In the genomic region with DNA sequence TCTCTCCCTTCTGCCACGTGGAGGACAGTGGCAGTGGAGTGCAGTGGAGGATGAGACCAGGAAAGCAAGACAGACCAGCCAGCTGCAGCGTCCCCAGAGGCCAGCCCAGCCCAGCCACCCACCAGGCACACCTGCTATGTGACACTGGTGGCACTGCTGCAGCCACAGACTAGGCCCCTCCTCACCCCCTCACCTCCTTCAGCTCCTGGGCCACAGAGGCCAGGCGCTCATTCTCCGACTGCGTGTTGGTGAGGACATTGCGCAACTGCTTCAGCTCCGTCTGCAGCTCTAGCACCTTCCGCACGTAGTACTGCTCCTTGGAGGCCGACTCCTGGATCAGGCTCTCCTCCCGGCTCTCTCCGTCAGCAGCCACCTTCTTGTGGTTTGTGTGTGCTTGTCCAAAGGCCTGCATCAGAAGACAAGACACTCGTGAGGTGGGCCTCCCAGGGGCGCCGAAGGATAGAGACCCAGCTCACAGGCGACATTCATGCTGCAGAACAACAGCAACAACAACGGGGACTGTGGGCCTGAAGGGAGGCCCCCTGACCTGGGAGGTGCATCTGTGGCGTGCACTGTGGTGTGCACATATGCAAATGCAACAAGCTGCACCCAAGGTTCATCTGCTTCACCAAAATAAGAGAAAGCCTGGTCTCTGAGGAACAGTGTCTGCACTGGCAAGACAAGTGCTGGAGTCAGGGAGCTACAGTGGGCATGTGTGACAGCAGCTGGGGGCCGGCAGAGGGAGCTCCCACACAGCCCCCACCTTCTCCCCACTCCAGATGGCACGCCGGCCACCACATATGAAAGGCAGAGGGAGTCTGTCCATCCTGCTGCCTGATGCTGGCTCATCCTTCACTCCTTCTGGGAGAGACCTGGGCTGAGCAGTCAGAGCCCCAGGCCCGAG, we compare ENCODE assay signal across 9 cellular contexts. TPM values are rescaled to one million over a fixed set of nuclear protein-coding genes. Genes with fewer than 3 reads are reported as not detected.
DNase-seq lines count a peak whose midpoint lies in the region; ATAC-seq, FAIRE-seq and TF ChIP-seq lines count a peak whose summit lies in the region.
"Had no signal": no experiment of that assay in that cellular context is flagged by ENCODE, and none has a peak within 500 bp of the region (broad histone marks: within the 10 kb centered on the region; RNA-seq: fewer than 3 reads in every experiment).

No MANE protein-coding gene starts in this region.

- no peak overlapping the region for H3K4me3 Mint-ChIP-seq in activated CD4-positive, alpha-beta memory T cell treated with anti-CD3 and anti-CD28 coated beads, Interleukin-2, amount 10 ng/mL, durations not matched to agents 7 days and 5 days
- H3K4me3 Mint-ChIP-seq in activated CD4-positive, alpha-beta memory T cell treated with anti-CD3 and anti-CD28 coated beads for 36 hours, result no peak overlapping the region

- H3K27ac Mint-ChIP-seq in activated CD4-positive, alpha-beta memory T cell treated with anti-CD3 and anti-CD28 coated beads, Interleukin-2, amount 10 ng/mL, durations not matched to agents 7 days and 5 days, result no peak overlapping the region
- H3K27ac Mint-ChIP-seq in activated CD4-positive, alpha-beta memory T cell treated with anti-CD3 and anti-CD28 coated beads for 36 hours, result no peak overlapping the region

- FAIRE-seq in HTR-8/SVneo (lab: Jason Lieb, UNC), result no peak

- ATAC-seq in HG02642 (IDR thresholded peaks at IDR 0.05; ENCODE audit: poor library complexity, unreplicated experiment), result peak; percentile 79

- H3K4me1 ChIP-seq in effector memory CD4-positive, alpha-beta T cell (ENCODE audit: control insufficient read depth, insufficient read depth, low read length, poor library complexity, severe bottlenecking), result no peaks in the 10 kb centered on the region

- H3K36me3 ChIP-seq in effector memory CD4-positive, alpha-beta T cell (ENCODE audit: control insufficient read depth, insufficient read depth, low read length), result peaks cover 33% of the 10 kb centered on the region

- intact Hi-C loops in activated CD4-positive, alpha-beta memory T cell treated with anti-CD3 and anti-CD28 coated beads for 36 hours (cut with micrococcal nuclease), result no loop called here

- CTCF ChIA-PET in activated CD4-positive, alpha-beta memory T cell treated with anti-CD3 and anti-CD28 coated beads, Interleukin-2, amount 10 ng/mL, durations not matched to agents 7 days and 5 days (lab: Charles Lee), result no interaction called here
- CTCF ChIA-PET in activated CD4-positive, alpha-beta memory T cell treated with anti-CD3 and anti-CD28 coated beads for 36 hours (lab: Charles Lee), result interaction anchor here (2.4 kb wide), 1 partner anchor 11 kb away, joined by 7 read pairs; no protein-coding TSS in a partner anchor

- H3K36me3 Mint-ChIP-seq in activated CD4-positive, alpha-beta memory T cell treated with anti-CD3 and anti-CD28 coated beads, Interleukin-2, amount 10 ng/mL, durations not matched to agents 7 days and 5 days (ENCODE audit: low read depth), result peaks cover 12% of the 10 kb centered on the region
- H3K36me3 Mint-ChIP-seq in activated CD4-positive, alpha-beta memory T cell treated with anti-CD3 and anti-CD28 coated beads for 36 hours, result peaks cover 4% of the 10 kb centered on the region

- no peak overlapping the region for H3K4me3 ChIP-seq in fibroblast of villous mesenchyme (ENCODE audit: low read depth, low read length)
- no peak overlapping the region for H3K4me3 ChIP-seq in effector memory CD4-positive, alpha-beta T cell (ENCODE audit: insufficient read depth, low read depth, low read length, poor library complexity, severe bottlenecking)
- H3K4me3 ChIP-seq: lung had no signal

- POLR2A ChIA-PET in activated CD4-positive, alpha-beta memory T cell treated with anti-CD3 and anti-CD28 coated beads, Interleukin-2, amount 10 ng/mL, durations not matched to agents 7 days and 5 days (lab: Charles Lee), result no interaction called here
- POLR2A ChIA-PET in activated CD4-positive, alpha-beta memory T cell treated with anti-CD3 and anti-CD28 coated beads for 36 hours (lab: Charles Lee), result no interaction called here

- no peaks in the 10 kb centered on the region for H3K9me3 Mint-ChIP-seq in activated CD4-positive, alpha-beta memory T cell treated with anti-CD3 and anti-CD28 coated beads, Interleukin-2, amount 10 ng/mL, durations not matched to agents 7 days and 5 days
- no peaks in the 10 kb centered on the region for H3K9me3 Mint-ChIP-seq in activated CD4-positive, alpha-beta memory T cell treated with anti-CD3 and anti-CD28 coated beads for 36 hours

- no peaks in the 10 kb centered on the region for H3K27me3 ChIP-seq in effector memory CD4-positive, alpha-beta T cell (replicated peaks; ENCODE audit: control insufficient read depth, insufficient read depth, low read length, poor library complexity, severe bottlenecking)

- no peaks in the 10 kb centered on the region for H3K27me3 Mint-ChIP-seq in activated CD4-positive, alpha-beta memory T cell treated with anti-CD3 and anti-CD28 coated beads, Interleukin-2, amount 10 ng/mL, durations not matched to agents 7 days and 5 days
- no peaks in the 10 kb centered on the region for H3K27me3 Mint-ChIP-seq in activated CD4-positive, alpha-beta memory T cell treated with anti-CD3 and anti-CD28 coated beads for 36 hours

- H3K27ac ChIP-seq in effector memory CD4-positive, alpha-beta T cell (ENCODE audit: insufficient read depth, low read length, poor library complexity, severe bottlenecking), result no peak overlapping the region

- no peaks in the 10 kb centered on the region for H3K9me3 ChIP-seq in effector memory CD4-positive, alpha-beta T cell (ENCODE audit: control insufficient read depth, low read length)

- DNase-seq in activated CD4-positive, alpha-beta memory T cell treated with anti-CD3 and anti-CD28 coated beads, Interleukin-2, amount 10 ng/mL, durations not matched to agents 7 days and 5 days, result peak; percentile 4
- no peak for DNase-seq in activated CD4-positive, alpha-beta memory T cell treated with anti-CD3 and anti-CD28 coated beads for 36 hours
- peak; percentile 51 for DNase-seq in NCI-H524 treated with DMSO at 0.1 percent for 48 hours (lab: John Stamatoyannopoulos, UW)
- peak; percentile 60 for DNase-seq in fibroblast of villous mesenchyme (ENCODE audit: low read depth)
- peak; percentile 42 for DNase-seq in putamen (ENCODE audit: low spot score)
- DNase-seq in effector memory CD4-positive, alpha-beta T cell, result no peak
- DNase-seq in HTR-8/SVneo (ENCODE audit: insufficient read length, low spot score), result no peak

- H3K4me1 Mint-ChIP-seq in activated CD4-positive, alpha-beta memory T cell treated with anti-CD3 and anti-CD28 coated beads, Interleukin-2, amount 10 ng/mL, durations not matched to agents 7 days and 5 days, result peaks cover 13% of the 10 kb centered on the region
- H3K4me1 Mint-ChIP-seq in activated CD4-positive, alpha-beta memory T cell treated with anti-CD3 and anti-CD28 coated beads for 36 hours (ENCODE audit: low read depth), result peaks cover 6% of the 10 kb centered on the region

- TF ChIP-seq CTCF in fibroblast of villous mesenchyme (IDR thresholded peaks at IDR 0.05; ENCODE audit: insufficient read depth, low read depth, low read length), result peak; percentile 77

RNA-seq across cellular contexts. Expression of gene BICD2, which starts 35.5 kb away (rescaled TPM):
- total RNA-seq in activated CD4-positive, alpha-beta memory T cell treated with anti-CD3 and anti-CD28 coated beads, Interleukin-2, amount 10 ng/mL, durations not matched to agents 7 days and 5 days, result 10 to 100 TPM; 27.0 to 28.2 TPM
- total RNA-seq in activated CD4-positive, alpha-beta memory T cell treated with anti-CD3 and anti-CD28 coated beads for 36 hours, result 10 to 100 TPM; 16.5 to 17.2 TPM
- total RNA-seq in fibroblast of villous mesenchyme, result 37.4 and 40.6 TPM in 2 replicates

RNA-seq across cellular contexts. Expression of gene IPPK, which starts 59.2 kb away (rescaled TPM):
- total RNA-seq in activated CD4-positive, alpha-beta memory T cell treated with anti-CD3 and anti-CD28 coated beads, Interleukin-2, amount 10 ng/mL, durations not matched to agents 7 days and 5 days, result 10 to 100 TPM; 11.4 to 11.5 TPM
- total RNA-seq in activated CD4-positive, alpha-beta memory T cell treated with anti-CD3 and anti-CD28 coated beads for 36 hours, result 10 to 100 TPM; 10.8 to 11.0 TPM
- total RNA-seq in fibroblast of villous mesenchyme, result 10.4 and 10.6 TPM in 2 replicates

Comparison
In these comparisons a context has a peak if more than half of its experiments do, and no peak if none do; other contexts are left out.
1. DNase-seq: peak in activated CD4-positive, alpha-beta memory T cell treated with anti-CD3 and anti-CD28 coated beads, Interleukin-2, amount 10 ng/mL, durations not matched to agents 7 days and 5 days (single experiment), NCI-H524 treated with DMSO at 0.1 percent for 48 hours (single experiment), fibroblast of villous mesenchyme (single experiment) and putamen (single experiment); none in activated CD4-positive, alpha-beta memory T cell treated with anti-CD3 and anti-CD28 coated beads for 36 hours (single experiment), effector memory CD4-positive, alpha-beta T cell (0 of 3) and HTR-8/SVneo (single experiment).